In the genomic region with DNA sequence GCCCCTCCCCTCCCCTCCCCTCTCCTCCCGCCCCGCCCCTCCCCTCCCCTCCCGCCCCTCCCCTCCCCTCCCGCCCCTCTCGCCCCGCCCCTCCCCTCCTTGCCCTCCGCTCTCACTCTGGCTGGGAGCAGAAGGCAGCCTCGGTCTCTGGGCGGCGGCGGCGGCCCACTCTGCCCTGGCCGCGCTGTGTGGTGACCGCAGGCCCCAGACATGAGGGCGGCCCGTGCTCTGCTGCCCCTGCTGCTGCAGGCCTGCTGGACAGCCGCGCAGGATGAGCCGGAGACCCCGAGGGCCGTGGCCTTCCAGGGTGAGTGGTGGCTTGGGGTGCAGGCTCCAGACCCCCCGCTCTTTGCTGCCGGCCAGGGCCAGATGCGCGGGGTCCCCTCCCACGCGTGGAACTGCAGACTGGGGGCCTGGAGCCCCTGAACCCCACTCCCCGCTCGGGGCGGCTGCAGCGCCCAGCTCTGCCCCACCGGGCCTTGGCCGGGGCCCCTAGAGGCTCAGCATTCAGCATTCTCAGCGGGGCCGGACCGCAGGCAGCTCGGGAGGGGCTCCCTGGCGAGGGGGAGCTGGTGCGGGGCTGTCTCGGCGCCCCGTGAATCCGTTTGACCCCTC, we compare ENCODE assay signal across 1 cellular context.
TF ChIP-seq lines count a peak whose summit lies in the region.

Gene COL6A1 (plus strand): TSS at position 130 of the 615 bp plus-strand sequence. CDS start 81 bp downstream, at position 211.

TF ChIP-seq in liver, 16 proteins besides CTCF, POLR2A, EP300 and RAD21 (continued from another document):
- TF ChIP-seq, protein P1, sequence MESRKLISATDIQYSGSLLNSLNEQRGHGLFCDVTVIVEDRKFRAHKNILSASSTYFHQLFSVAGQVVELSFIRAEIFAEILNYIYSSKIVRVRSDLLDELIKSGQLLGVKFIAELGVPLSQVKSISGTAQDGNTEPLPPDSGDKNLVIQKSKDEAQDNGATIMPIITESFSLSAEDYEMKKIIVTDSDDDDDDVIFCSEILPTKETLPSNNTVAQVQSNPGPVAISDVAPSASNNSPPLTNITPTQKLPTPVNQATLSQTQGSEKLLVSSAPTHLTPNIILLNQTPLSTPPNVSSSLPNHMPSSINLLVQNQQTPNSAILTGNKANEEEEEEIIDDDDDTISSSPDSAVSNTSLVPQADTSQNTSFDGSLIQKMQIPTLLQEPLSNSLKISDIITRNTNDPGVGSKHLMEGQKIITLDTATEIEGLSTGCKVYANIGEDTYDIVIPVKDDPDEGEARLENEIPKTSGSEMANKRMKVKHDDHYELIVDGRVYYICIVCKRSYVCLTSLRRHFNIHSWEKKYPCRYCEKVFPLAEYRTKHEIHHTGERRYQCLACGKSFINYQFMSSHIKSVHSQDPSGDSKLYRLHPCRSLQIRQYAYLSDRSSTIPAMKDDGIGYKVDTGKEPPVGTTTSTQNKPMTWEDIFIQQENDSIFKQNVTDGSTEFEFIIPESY (IDR thresholded peaks at IDR 0.05), result no peak
- TF ChIP-seq GABPA (IDR thresholded peaks at IDR 0.05 in 1 of 2, conservative IDR thresholded peaks at IDR 0.05 in 1 of 2), result no peak
- TF ChIP-seq HNF4A (conservative IDR thresholded peaks at IDR 0.05), result no peak
